8 cellular contexts compared by ENCODE assay signal in the genomic region with DNA sequence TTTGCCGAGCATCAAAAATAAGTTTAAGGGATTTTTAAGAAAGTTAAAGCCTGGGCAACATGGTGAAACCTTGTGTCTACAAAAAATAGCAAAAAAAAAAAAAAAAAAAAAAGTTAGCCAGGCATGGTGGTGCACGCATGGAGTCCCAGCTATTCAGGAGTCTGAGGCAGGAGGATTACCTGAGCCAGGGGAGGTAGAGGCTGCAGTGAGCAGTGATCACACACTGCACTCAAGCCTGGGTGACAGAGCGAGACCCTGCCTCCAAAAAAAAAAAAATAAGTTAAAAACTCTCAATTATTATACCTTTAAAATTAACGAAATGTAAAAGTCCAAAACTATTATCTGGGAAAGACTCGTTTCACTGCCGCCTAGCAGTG. TPM values are rescaled to one million over a fixed set of nuclear protein-coding genes. Genes with fewer than 3 reads are reported as not detected.
A peak's percentile ranks its signal among the peaks of the same experiment; 100 is the strongest.
DNase-seq lines count a peak whose midpoint lies in the region; ATAC-seq and TF ChIP-seq lines count a peak whose summit lies in the region.

No MANE protein-coding gene starts in this region.

- POLR2A ChIA-PET in activated B cell treated with CpG ODN at 0.5 μM for 24 hours (lab: Charles Lee) = no interaction called here

- H3K9me3 ChIP-seq in HAP-1 (no peaks in the 10 kb centered on the region), iPS DF 6.9 (ENCODE audit: control insufficient read depth, insufficient read depth, low read length) (no peaks in the 10 kb centered on the region), spleen (no peaks in the 10 kb centered on the region)

- H3K36me3 Mint-ChIP-seq in activated B cell treated with CpG ODN at 0.5 μM for 24 hours (ENCODE audit: low read depth) = peaks cover 21% of the 10 kb centered on the region

- peaks cover 57% of the 10 kb centered on the region for H3K4me1 Mint-ChIP-seq in activated B cell treated with CpG ODN at 0.5 μM for 24 hours

- no CpG with 5 or more reads among the region's 6 CpGs for WGBS in iPS DF 6.9 (ENCODE audit: insufficient coverage, insufficient read length)
- 32 to 40% (median 36%) methylated on average over 6 of the region's 6 CpGs for WGBS in spleen, 5 donors

- ATAC-seq in activated B cell treated with CpG ODN at 0.5 μM for 24 hours (ENCODE audit: low read depth) (no peak), HG03571 (IDR thresholded peaks at IDR 0.05; ENCODE audit: unreplicated experiment) (no peak), HG03442 (IDR thresholded peaks at IDR 0.05; ENCODE audit: unreplicated experiment) (no peak)

- peak overlapping the region; percentile 92 for H3K4me3 Mint-ChIP-seq in activated B cell treated with CpG ODN at 0.5 μM for 24 hours

- intact Hi-C loops in activated B cell treated with CpG ODN at 0.5 μM for 24 hours (cut with micrococcal nuclease) = no loop called here
- intact Hi-C loops in spleen (cut with DNase I; ENCODE audit: low total_unique reads) = no loop called here

- H3K27me3 ChIP-seq in HAP-1 (ENCODE audit: low read depth) (no peaks in the 10 kb centered on the region), iPS DF 6.9 (ENCODE audit: control insufficient read depth, insufficient read depth, low read length) (no peaks in the 10 kb centered on the region), spleen (replicated peaks in 1 of 7) (no peaks in the 10 kb centered on the region)

- H3K27ac ChIP-seq in iPS DF 6.9 (ENCODE audit: low read length) = no peak overlapping the region
- H3K27ac ChIP-seq in spleen = peak overlapping the region in 7 of 8 donors; percentile 88 to 97 (median 94)

- in situ Hi-C loops in HAP-1 (cut with MboI; ENCODE audit: low sequenced_read_pairs) = no loop called here

- H3K27ac Mint-ChIP-seq in activated B cell treated with CpG ODN at 0.5 μM for 24 hours = peak overlapping the region; percentile 82

- TF ChIP-seq CTCF in activated B cell treated with CpG ODN at 0.5 μM for 24 hours (IDR thresholded peaks at IDR 0.05) (no peak), spleen (IDR thresholded peaks at IDR 0.05 in 8 of 11, conservative IDR thresholded peaks at IDR 0.05 in 3 of 11) (no peak)

- peak overlapping the region; percentile 95 for H3K4me3 ChIP-seq in HAP-1
- H3K4me3 ChIP-seq in iPS DF 6.9 (ENCODE audit: low read length) = peak overlapping the region; percentile 83; the same call in 1 of the 2 replicates
- peak overlapping the region; percentile 85 to 99 (median 97) for H3K4me3 ChIP-seq in spleen

- no peaks in the 10 kb centered on the region for H3K27me3 Mint-ChIP-seq in activated B cell treated with CpG ODN at 0.5 μM for 24 hours

- no peak for TF ChIP-seq POLR2A in spleen (IDR thresholded peaks at IDR 0.05)

- H3K4me1 ChIP-seq in HAP-1 (peaks cover 13% of the 10 kb centered on the region), iPS DF 6.9 (ENCODE audit: control insufficient read depth, insufficient read depth, low read length) (no peaks in the 10 kb centered on the region), spleen (peaks cover 26 to 66% (median 62%) of the 10 kb centered on the region in 6 donors)

- H3K36me3 ChIP-seq in HAP-1 (replicated peaks) = peaks cover 44% of the 10 kb centered on the region
- H3K36me3 ChIP-seq in iPS DF 6.9 (ENCODE audit: control insufficient read depth, insufficient read depth, low read length) = no peaks in the 10 kb centered on the region
- H3K36me3 ChIP-seq in spleen = peaks cover 0 to 26% (median 2%) of the 10 kb centered on the region in 6 donors

- CTCF ChIA-PET in activated B cell treated with CpG ODN at 0.5 μM for 24 hours (lab: Charles Lee) = no interaction called here

- no peak for DNase-seq in HAP-1 (ENCODE audit: low spot score in 2 of 2)
- DNase-seq in activated B cell treated with CpG ODN at 0.5 μM for 24 hours = no peak
- DNase-seq in iPS DF 6.9 (ENCODE audit: low read depth, low spot score) = no peak
- no peak for DNase-seq in spleen
- no peak for DNase-seq in inferior parietal cortex (ENCODE audit: extremely low spot score)
- no peak for DNase-seq in SKM-1 (lab: John Stamatoyannopoulos, UW; ENCODE audit: unreplicated experiment)

- no peaks in the 10 kb centered on the region for H3K9me3 Mint-ChIP-seq in activated B cell treated with CpG ODN at 0.5 μM for 24 hours

RNA-seq across cellular contexts. Expression of a gene that starts 1.2 kb away (rescaled TPM):
- total RNA-seq in activated B cell treated with CpG ODN at 0.5 μM for 24 hours = 33.5 TPM in 2 replicates
- total RNA-seq in spleen = 10 to 100 TPM; 55.4 to 77.9 (median 67.7) TPM
- polyA plus RNA-seq in spleen = 10 to 100 TPM; 20.8 to 36.1 (median 29.9) TPM

RNA-seq across cellular contexts. Expression of a gene that starts 35.0 kb away (rescaled TPM):
- total RNA-seq in activated B cell treated with CpG ODN at 0.5 μM for 24 hours (13.3 and 18.3 TPM in 2 replicates), spleen (10 to 100 TPM; 14.4 to 35.1 (median 25.3) TPM)
- polyA plus RNA-seq in spleen = 10 to 100 TPM in 2 of 3 donors, 1 to 10 TPM in 1; 7.2 to 29.2 (median 18.4) TPM
